In the genomic region with DNA sequence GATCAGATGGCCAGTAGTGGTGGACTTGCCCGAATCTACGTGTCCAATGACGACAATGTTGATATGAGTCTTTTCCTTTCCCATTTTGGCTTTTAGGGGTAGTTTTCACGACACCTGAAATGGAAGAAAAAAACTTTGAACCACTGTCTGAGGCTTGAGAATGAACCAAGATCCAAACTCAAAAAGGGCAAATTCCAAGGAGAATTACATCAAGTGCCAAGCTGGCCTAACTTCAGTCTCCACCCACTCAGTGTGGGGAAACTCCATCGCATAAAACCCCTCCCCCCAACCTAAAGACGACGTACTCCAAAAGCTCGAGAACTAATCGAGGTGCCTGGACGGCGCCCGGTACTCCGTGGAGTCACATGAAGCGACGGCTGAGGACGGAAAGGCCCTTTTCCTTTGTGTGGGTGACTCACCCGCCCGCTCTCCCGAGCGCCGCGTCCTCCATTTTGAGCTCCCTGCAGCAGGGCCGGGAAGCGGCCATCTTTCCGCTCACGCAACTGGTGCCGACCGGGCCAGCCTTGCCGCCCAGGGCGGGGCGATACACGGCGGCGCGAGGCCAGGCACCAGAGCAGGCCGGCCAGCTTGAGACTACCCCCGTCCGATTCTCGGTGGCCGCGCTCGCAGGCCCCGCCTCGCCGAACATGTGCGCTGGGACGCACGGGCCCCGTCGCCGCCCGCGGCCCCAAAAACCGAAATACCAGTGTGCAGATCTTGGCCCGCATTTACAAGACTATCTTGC, we compare ENCODE assay signal across 1 cellular context.
TF ChIP-seq lines count a peak whose summit lies in the region.

No MANE protein-coding gene starts in this region.

TF ChIP-seq in HepG2, 621 proteins besides CTCF, POLR2A, EP300 and RAD21 (continued from another document and continues in another):
- TF ChIP-seq, protein P1, sequence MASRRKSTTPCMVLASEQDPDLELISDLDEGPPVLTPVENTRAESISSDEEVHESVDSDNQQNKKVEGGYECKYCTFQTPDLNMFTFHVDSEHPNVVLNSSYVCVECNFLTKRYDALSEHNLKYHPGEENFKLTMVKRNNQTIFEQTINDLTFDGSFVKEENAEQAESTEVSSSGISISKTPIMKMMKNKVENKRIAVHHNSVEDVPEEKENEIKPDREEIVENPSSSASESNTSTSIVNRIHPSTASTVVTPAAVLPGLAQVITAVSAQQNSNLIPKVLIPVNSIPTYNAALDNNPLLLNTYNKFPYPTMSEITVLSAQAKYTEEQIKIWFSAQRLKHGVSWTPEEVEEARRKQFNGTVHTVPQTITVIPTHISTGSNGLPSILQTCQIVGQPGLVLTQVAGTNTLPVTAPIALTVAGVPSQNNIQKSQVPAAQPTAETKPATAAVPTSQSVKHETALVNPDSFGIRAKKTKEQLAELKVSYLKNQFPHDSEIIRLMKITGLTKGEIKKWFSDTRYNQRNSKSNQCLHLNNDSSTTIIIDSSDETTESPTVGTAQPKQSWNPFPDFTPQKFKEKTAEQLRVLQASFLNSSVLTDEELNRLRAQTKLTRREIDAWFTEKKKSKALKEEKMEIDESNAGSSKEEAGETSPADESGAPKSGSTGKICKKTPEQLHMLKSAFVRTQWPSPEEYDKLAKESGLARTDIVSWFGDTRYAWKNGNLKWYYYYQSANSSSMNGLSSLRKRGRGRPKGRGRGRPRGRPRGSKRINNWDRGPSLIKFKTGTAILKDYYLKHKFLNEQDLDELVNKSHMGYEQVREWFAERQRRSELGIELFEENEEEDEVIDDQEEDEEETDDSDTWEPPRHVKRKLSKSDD (CRISPR knock-in tag; IDR thresholded peaks at IDR 0.05; ENCODE audit: low read depth), result 0 out of 2 replicates have a peak, but pooled peaks have one; percentile 45
- TF ChIP-seq ZNF205 (CRISPR knock-in tag; IDR thresholded peaks at IDR 0.05), result peak; percentile 64; the same call in 1 of the 2 replicates
- no peak for TF ChIP-seq JUNB (CRISPR knock-in tag; IDR thresholded peaks at IDR 0.05; ENCODE audit: borderline replicate concordance)
- TF ChIP-seq, protein P2, sequence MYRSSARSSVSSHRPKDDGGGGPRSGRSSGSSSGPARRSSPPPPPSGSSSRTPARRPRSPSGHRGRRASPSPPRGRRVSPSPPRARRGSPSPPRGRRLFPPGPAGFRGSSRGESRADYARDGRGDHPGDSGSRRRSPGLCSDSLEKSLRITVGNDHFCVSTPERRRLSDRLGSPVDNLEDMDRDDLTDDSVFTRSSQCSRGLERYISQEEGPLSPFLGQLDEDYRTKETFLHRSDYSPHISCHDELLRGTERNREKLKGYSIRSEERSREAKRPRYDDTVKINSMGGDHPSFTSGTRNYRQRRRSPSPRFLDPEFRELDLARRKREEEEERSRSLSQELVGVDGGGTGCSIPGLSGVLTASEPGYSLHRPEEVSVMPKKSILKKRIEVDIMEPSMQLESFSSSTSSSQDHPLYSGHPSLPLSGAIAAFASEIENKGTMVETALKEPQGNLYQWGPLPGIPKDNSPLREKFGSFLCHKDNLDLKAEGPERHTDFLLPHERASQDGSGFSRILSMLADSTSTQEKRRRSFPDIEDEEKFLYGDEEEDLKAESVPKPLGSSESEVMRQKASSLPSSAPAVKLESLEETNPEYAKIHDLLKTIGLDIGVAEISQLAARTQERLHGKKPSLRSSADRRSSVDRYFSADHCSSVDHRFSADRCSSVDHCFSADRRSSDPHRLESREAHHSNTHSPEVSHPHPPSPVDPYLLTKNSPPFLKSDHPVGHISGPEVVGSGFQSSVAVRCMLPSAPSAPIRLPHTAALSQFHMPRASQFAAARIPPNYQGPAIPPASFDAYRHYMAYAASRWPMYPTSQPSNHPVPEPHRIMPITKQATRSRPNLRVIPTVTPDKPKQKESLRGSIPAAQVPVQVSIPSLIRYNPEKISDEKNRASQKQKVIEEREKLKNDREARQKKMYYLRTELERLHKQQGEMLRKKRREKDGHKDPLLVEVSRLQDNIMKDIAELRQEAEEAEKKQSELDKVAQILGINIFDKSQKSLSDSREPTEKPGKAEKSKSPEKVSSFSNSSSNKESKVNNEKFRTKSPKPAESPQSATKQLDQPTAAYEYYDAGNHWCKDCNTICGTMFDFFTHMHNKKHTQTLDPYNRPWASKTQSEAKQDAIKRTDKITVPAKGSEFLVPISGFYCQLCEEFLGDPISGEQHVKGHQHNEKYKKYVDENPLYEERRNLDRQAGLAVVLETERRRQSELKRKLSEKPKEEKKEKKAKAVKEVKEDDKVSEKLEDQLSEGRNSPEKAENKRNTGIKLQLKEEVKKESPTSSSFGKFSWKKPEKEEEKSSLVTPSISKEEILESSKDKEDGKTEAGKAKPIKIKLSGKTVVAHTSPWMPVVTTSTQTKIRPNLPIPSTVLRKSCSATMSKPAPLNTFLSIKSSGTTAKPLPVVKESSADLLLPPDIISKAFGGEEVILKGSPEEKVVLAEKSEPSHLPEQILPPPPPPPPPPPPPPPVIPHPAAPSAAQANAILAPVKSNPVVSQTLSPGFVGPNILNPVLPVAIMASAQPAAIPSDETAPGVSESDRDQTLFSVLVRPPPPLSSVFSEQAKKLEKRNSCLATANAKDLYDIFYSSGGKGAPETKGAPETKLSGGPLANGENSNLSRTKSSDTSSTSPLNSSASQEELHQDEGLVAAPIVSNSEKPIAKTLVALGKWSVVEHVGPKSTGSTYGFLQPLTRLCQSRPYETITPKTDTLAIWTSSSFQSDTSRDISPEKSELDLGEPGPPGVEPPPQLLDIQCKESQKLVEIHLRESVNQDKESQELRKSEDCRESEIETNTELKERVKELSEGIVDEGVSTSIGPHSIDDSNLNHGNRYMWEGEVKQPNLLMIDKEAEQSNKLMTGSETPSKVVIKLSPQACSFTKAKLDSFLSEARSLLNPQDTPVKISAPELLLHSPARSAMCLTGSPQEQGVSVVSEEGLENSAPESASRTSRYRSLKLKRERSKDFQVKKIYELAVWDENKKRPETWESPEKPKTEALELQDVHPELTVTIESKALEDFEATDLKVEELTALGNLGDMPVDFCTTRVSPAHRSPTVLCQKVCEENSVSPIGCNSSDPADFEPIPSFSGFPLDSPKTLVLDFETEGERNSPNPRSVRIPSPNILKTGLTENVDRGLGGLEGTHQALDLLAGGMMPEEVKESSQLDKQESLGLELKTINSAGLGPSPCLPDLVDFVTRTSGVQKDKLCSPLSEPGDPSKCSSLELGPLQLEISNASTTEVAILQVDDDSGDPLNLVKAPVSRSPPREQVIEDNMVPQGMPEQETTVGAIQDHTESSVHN (CRISPR knock-in tag; IDR thresholded peaks at IDR 0.05), result no peak
- TF ChIP-seq PPARG (CRISPR knock-in tag; conservative IDR thresholded peaks at IDR 0.05), result peak; percentile 20
- TF ChIP-seq, protein P3, sequence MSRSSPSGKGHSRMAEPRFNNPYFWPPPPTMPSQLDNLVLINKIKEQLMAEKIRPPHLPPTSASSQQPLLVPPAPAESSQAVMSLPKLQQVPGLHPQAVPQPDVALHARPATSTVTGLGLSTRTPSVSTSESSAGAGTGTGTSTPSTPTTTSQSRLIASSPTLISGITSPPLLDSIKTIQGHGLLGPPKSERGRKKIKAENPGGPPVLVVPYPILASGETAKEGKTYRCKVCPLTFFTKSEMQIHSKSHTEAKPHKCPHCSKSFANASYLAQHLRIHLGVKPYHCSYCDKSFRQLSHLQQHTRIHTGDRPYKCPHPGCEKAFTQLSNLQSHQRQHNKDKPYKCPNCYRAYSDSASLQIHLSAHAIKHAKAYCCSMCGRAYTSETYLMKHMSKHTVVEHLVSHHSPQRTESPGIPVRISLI (CRISPR knock-in tag; IDR thresholded peaks at IDR 0.05; ENCODE audit: borderline replicate concordance), result peak; percentile 18; the same call in 1 of the 2 replicates
- no peak for TF ChIP-seq ZNF12 (CRISPR knock-in tag; IDR thresholded peaks at IDR 0.05)
- no peak; the same call in 1 of the 2 replicates for TF ChIP-seq YEATS4 (CRISPR knock-in tag; IDR thresholded peaks at IDR 0.05; ENCODE audit: borderline replicate concordance)
- no peak; the same call in 1 of the 2 replicates for TF ChIP-seq MYC (CRISPR knock-in tag; IDR thresholded peaks at IDR 0.05; ENCODE audit: borderline replicate concordance)
- TF ChIP-seq HES4 (CRISPR knock-in tag; IDR thresholded peaks at IDR 0.05; ENCODE audit: borderline replicate concordance), result peak; percentile 32; the same call in 1 of the 2 replicates
- TF ChIP-seq, protein P4, sequence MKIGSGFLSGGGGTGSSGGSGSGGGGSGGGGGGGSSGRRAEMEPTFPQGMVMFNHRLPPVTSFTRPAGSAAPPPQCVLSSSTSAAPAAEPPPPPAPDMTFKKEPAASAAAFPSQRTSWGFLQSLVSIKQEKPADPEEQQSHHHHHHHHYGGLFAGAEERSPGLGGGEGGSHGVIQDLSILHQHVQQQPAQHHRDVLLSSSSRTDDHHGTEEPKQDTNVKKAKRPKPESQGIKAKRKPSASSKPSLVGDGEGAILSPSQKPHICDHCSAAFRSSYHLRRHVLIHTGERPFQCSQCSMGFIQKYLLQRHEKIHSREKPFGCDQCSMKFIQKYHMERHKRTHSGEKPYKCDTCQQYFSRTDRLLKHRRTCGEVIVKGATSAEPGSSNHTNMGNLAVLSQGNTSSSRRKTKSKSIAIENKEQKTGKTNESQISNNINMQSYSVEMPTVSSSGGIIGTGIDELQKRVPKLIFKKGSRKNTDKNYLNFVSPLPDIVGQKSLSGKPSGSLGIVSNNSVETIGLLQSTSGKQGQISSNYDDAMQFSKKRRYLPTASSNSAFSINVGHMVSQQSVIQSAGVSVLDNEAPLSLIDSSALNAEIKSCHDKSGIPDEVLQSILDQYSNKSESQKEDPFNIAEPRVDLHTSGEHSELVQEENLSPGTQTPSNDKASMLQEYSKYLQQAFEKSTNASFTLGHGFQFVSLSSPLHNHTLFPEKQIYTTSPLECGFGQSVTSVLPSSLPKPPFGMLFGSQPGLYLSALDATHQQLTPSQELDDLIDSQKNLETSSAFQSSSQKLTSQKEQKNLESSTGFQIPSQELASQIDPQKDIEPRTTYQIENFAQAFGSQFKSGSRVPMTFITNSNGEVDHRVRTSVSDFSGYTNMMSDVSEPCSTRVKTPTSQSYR (CRISPR knock-in tag; IDR thresholded peaks at IDR 0.05; ENCODE audit: borderline replicate concordance), result peak; percentile 76; the same call in 1 of the 2 replicates
- no peak for TF ChIP-seq FOXJ3 (CRISPR knock-in tag; IDR thresholded peaks at IDR 0.05; ENCODE audit: borderline replicate concordance)
- TF ChIP-seq, protein P5, sequence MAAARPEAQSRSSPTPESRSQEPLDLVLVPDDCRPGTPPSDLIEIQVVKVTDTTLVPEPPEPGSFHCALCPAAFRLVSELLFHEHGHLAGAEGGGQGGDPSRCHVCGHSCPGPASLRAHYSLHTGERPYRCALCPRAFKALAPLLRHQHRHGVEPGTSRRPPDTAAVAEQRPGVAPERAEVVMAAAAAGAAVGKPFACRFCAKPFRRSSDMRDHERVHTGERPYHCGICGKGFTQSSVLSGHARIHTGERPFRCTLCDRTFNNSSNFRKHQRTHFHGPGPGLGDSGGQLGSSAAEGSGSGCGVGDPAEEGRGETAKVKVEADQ (CRISPR knock-in tag; IDR thresholded peaks at IDR 0.05; ENCODE audit: borderline replicate concordance), result no peak
- TF ChIP-seq MTA1 (CRISPR knock-in tag; IDR thresholded peaks at IDR 0.05; ENCODE audit: borderline replicate concordance), result no peak; the same call in 1 of the 2 replicates
- TF ChIP-seq ZNF546 (CRISPR knock-in tag; conservative IDR thresholded peaks at IDR 0.05), result no peak
- TF ChIP-seq ZNF891 (CRISPR knock-in tag; IDR thresholded peaks at IDR 0.05), result no peak
- TF ChIP-seq HOXA3 (CRISPR knock-in tag; IDR thresholded peaks at IDR 0.05), result peak; percentile 39
- TF ChIP-seq SOX13 (IDR thresholded peaks at IDR 0.05), result no peak
- TF ChIP-seq SOX13 (CRISPR knock-in tag; conservative IDR thresholded peaks at IDR 0.05 in 1 of 2, IDR thresholded peaks at IDR 0.05 in 1 of 2), result no peak
- no peak for TF ChIP-seq SRF (IDR thresholded peaks at IDR 0.05; ENCODE audit: low read depth, low read length)
- no peak; the same call in 1 of the 2 replicates for TF ChIP-seq MEIS1 (CRISPR knock-in tag; IDR thresholded peaks at IDR 0.05; ENCODE audit: borderline replicate concordance)
- TF ChIP-seq NCOA1 (CRISPR knock-in tag; IDR thresholded peaks at IDR 0.05), result no peak
- no peak for TF ChIP-seq ZFP36L2 (CRISPR knock-in tag; IDR thresholded peaks at IDR 0.05)
- TF ChIP-seq ZNF777 (CRISPR knock-in tag; IDR thresholded peaks at IDR 0.05), result no peak; the same call in 1 of the 2 replicates
- TF ChIP-seq YY1 (IDR thresholded peaks at IDR 0.05; ENCODE audit: insufficient read depth, insufficient replicate concordance, low read depth, low read length), result peak; percentile 93
- no peak for TF ChIP-seq ZFP62 (CRISPR knock-in tag; IDR thresholded peaks at IDR 0.05)
- TF ChIP-seq, protein P6, sequence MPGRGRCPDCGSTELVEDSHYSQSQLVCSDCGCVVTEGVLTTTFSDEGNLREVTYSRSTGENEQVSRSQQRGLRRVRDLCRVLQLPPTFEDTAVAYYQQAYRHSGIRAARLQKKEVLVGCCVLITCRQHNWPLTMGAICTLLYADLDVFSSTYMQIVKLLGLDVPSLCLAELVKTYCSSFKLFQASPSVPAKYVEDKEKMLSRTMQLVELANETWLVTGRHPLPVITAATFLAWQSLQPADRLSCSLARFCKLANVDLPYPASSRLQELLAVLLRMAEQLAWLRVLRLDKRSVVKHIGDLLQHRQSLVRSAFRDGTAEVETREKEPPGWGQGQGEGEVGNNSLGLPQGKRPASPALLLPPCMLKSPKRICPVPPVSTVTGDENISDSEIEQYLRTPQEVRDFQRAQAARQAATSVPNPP (CRISPR knock-in tag; IDR thresholded peaks at IDR 0.05), result no peak; the same call in 1 of the 2 replicates
- TF ChIP-seq NFIB (CRISPR knock-in tag; IDR thresholded peaks at IDR 0.05; ENCODE audit: borderline replicate concordance), result no peak
- no peak for TF ChIP-seq RCOR2 (CRISPR knock-in tag; IDR thresholded peaks at IDR 0.05)
- TF ChIP-seq, protein P7, sequence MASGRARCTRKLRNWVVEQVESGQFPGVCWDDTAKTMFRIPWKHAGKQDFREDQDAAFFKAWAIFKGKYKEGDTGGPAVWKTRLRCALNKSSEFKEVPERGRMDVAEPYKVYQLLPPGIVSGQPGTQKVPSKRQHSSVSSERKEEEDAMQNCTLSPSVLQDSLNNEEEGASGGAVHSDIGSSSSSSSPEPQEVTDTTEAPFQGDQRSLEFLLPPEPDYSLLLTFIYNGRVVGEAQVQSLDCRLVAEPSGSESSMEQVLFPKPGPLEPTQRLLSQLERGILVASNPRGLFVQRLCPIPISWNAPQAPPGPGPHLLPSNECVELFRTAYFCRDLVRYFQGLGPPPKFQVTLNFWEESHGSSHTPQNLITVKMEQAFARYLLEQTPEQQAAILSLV (CRISPR knock-in tag; IDR thresholded peaks at IDR 0.05; ENCODE audit: borderline replicate concordance), result no peak; the same call in 1 of the 2 replicates
- TF ChIP-seq ZFP36L1 (CRISPR knock-in tag; IDR thresholded peaks at IDR 0.05), result no peak
- TF ChIP-seq NR2F1 (CRISPR knock-in tag; IDR thresholded peaks at IDR 0.05), result no peak
